ENCODE assay signal across 24 cellular contexts in genomic region chr10:131870831-131871672, GRCh38. TPM values are rescaled to one million over a fixed set of nuclear protein-coding genes. Genes with fewer than 3 reads are reported as not detected.
DNase-seq lines count a peak whose midpoint lies in the region; ATAC-seq and TF ChIP-seq lines count a peak whose summit lies in the region.
"Had no signal": no experiment of that assay in that cellular context is flagged by ENCODE, and none has a peak within 500 bp of the region (broad histone marks: within the 10 kb centered on the region; RNA-seq: fewer than 3 reads in every experiment).

No MANE protein-coding gene starts in this region.

- H3K27me3 ChIP-seq in osteoblast (ENCODE audit: insufficient read depth, low read length) (peaks cover 4% of the 10 kb centered on the region), BE2C (no peaks in the 10 kb centered on the region)

- H3K36me3 Mint-ChIP-seq in CD14-positive monocyte, result no peaks in the 10 kb centered on the region
- H3K36me3 Mint-ChIP-seq: stimulated activated memory B cell treated with anti-CD40 and anti-IgM and Interleukin-4, amounts not matched to agents 10 μg/mL and 1 μg/mL and 100 μg/mL, for 72 hours had no signal

- H3K27me3 Mint-ChIP-seq in CD14-positive monocyte (ENCODE audit: low read depth in 3 of 3), result peaks cover 3 to 9% (median 7%) of the 10 kb centered on the region in 3 donors

- peaks cover 3% of the 10 kb centered on the region for H3K4me1 Mint-ChIP-seq in CD14-positive monocyte

- no peak overlapping the region for H3K27ac ChIP-seq in osteoblast (ENCODE audit: low read depth, low read length)
- H3K27ac ChIP-seq: gastroesophageal sphincter, left lung had no signal

- H3K4me2 ChIP-seq in osteoblast (ENCODE audit: insufficient read depth, low read length), result no peak overlapping the region

- DNase-seq in CD14-positive monocyte (ENCODE audit: low spot score) (peak; percentile 32), HT1080 (ENCODE audit: low read depth) (peak; percentile 57), choroid plexus epithelial cell (ENCODE audit: low read depth) (peak; percentile 31), osteoblast (ENCODE audit: insufficient read length, low spot score, missing footprints) (peak; percentile 82), BE2C (no peak), NCI-H1417 (lab: John Stamatoyannopoulos, UW) (no peak), SK-N-DZ (ENCODE audit: low spot score) (no peak)
- DNase-seq: activated CD4-positive, alpha-beta T cell treated with anti-CD3 and anti-CD28 coated beads for 4 hours; activated gamma-delta T cell treated with Interleukin-2 at 50 U/mL for 16 hours; activated T-cell treated with anti-CD3 and anti-CD28 coated beads, Interleukin-2, amount 50 U/mL, for 24 hours; CD4-positive, alpha-beta T cell; central memory CD4-positive, alpha-beta T cell; GOT3; hippocampal formation; MG63; midbrain; NCI-H1417 treated with DMSO at 0.1 percent for 48 hours; NCI-H2081 treated with DMSO at 0.1 percent for 48 hours; right cardiac atrium; stimulated activated CD4-positive, alpha-beta T cell treated with anti-CD3 and anti-CD28 coated beads, Interleukin-4, amount 100 ng/mL, for 24 hours had no signal

- no peak overlapping the region for H3K27ac Mint-ChIP-seq in CD14-positive monocyte
- H3K27ac Mint-ChIP-seq: activated T-cell treated with anti-CD3 and anti-CD28 coated beads, Interleukin-2, amount 50 U/mL, for 24 hours; CD4-positive, alpha-beta T cell; stimulated activated memory B cell treated with anti-CD40 and anti-IgM and Interleukin-4, amounts not matched to agents 10 μg/mL and 1 μg/mL and 100 μg/mL, for 72 hours had no signal

- intact Hi-C loops in CD14-positive monocyte (cut with micrococcal nuclease), result loop anchor here in 1 of 2 donors (5.0 kb wide), 2 partner anchors 419 to 1679 kb away; no protein-coding TSS in a partner anchor

- no peaks in the 10 kb centered on the region for H3K36me3 ChIP-seq in osteoblast (ENCODE audit: insufficient read depth, low read length)
- H3K36me3 ChIP-seq in BE2C, result no peaks in the 10 kb centered on the region
- H3K36me3 ChIP-seq: gastroesophageal sphincter, left lung, MG63 had no signal

- TF ChIP-seq CTCF in CD14-positive monocyte (IDR thresholded peaks at IDR 0.05) (no peak), choroid plexus epithelial cell (conservative IDR thresholded peaks at IDR 0.05; ENCODE audit: low read depth, low read length) (no peak), osteoblast (IDR thresholded peaks at IDR 0.05; ENCODE audit: extremely low read depth, low read depth, low read length) (no peak), BE2C (IDR thresholded peaks at IDR 0.05; ENCODE audit: low read depth, low read length) (no peak)

- H3K79me2 ChIP-seq in osteoblast (ENCODE audit: insufficient read depth, low read length), result no peaks in the 10 kb centered on the region

- no peaks in the 10 kb centered on the region for H3K9me3 ChIP-seq in osteoblast (ENCODE audit: low read depth, low read length)
- no peaks in the 10 kb centered on the region for H3K9me3 ChIP-seq in BE2C
- H3K9me3 ChIP-seq: gastroesophageal sphincter, left lung, MG63 had no signal

- no peak for ATAC-seq in GM21360 (IDR thresholded peaks at IDR 0.05; ENCODE audit: unreplicated experiment)
- ATAC-seq: gastroesophageal sphincter; left lung; right cardiac atrium; stimulated activated memory B cell treated with anti-CD40 and anti-IgM and Interleukin-4, amounts not matched to agents 10 μg/mL and 1 μg/mL and 100 μg/mL, for 72 hours had no signal

- no peak overlapping the region for H2AFZ ChIP-seq in osteoblast (ENCODE audit: low read length)

- peaks cover 0 to 7% (median 3%) of the 10 kb centered on the region in 7 donors for H3K9me3 Mint-ChIP-seq in CD14-positive monocyte
- H3K9me3 Mint-ChIP-seq: activated T-cell treated with anti-CD3 and anti-CD28 coated beads, Interleukin-2, amount 50 U/mL, for 24 hours; CD4-positive, alpha-beta T cell; stimulated activated memory B cell treated with anti-CD40 and anti-IgM and Interleukin-4, amounts not matched to agents 10 μg/mL and 1 μg/mL and 100 μg/mL, for 72 hours had no signal

- H3K4me3 Mint-ChIP-seq in CD14-positive monocyte, result no peak overlapping the region
- H3K4me3 Mint-ChIP-seq: activated T-cell treated with anti-CD3 and anti-CD28 coated beads, Interleukin-2, amount 50 U/mL, for 24 hours; CD4-positive, alpha-beta T cell; stimulated activated memory B cell treated with anti-CD40 and anti-IgM and Interleukin-4, amounts not matched to agents 10 μg/mL and 1 μg/mL and 100 μg/mL, for 72 hours had no signal

- no peaks in the 10 kb centered on the region for H4K20me1 ChIP-seq in osteoblast (ENCODE audit: insufficient read depth, low read length)

- H3K4me1 ChIP-seq in osteoblast (ENCODE audit: insufficient read depth, low read length) (no peaks in the 10 kb centered on the region), BE2C (no peaks in the 10 kb centered on the region)
- H3K4me1 ChIP-seq: left lung had no signal

- H3K4me3 ChIP-seq in choroid plexus epithelial cell (ENCODE audit: low read depth, low read length), result no peak overlapping the region
- H3K4me3 ChIP-seq in osteoblast (ENCODE audit: insufficient read depth, low read length), result no peak overlapping the region
- H3K4me3 ChIP-seq in BE2C (ENCODE audit: low read depth, low read length), result no peak overlapping the region
- H3K4me3 ChIP-seq: gastroesophageal sphincter, left lung, MG63 had no signal

RNA-seq across cellular contexts. Expression of gene PPP2R2D, which starts 29.8 kb away (rescaled TPM):
- 10 to 100 TPM; 12.8 to 12.9 TPM for polyA plus RNA-seq in CD14-positive monocyte
- 30.1 and 31.5 TPM in 2 replicates for total RNA-seq in HT1080 (2014; rRNA removed; shearing (Covaris generic))
- polyA plus RNA-seq in HT1080 (2015; cell fraction: cytosol; rRNA removed), result 19.3 and 20.9 TPM in 2 replicates
- polyA plus RNA-seq in HT1080 (2015; cell fraction: nucleus; rRNA removed), result 18.8 and 23.8 TPM in 2 replicates
- total RNA-seq in osteoblast, result 23.9 and 30.1 TPM in 2 replicates
- 59.9 TPM for polyA plus RNA-seq in BE2C (2012; ENCODE audit: insufficient read depth, insufficient read length, low read depth)
- 28.5 and 36.9 TPM in 2 replicates for polyA plus RNA-seq in SK-N-DZ (2014; cell fraction: cytosol; rRNA removed)
- 51.0 and 68.0 TPM in 2 replicates for polyA plus RNA-seq in SK-N-DZ (2014; cell fraction: nucleus; rRNA removed)

Comparison
In these comparisons a context has a peak if more than half of its experiments do, and no peak if none do; other contexts are left out.
1. DNase-seq: peak in CD14-positive monocyte (single experiment), HT1080 (single experiment), choroid plexus epithelial cell (single experiment) and osteoblast (single experiment); none in BE2C (single experiment), NCI-H1417 (0 of 3) and SK-N-DZ (single experiment).